ENCODE assay signal across 1 cellular context in the genomic region with DNA sequence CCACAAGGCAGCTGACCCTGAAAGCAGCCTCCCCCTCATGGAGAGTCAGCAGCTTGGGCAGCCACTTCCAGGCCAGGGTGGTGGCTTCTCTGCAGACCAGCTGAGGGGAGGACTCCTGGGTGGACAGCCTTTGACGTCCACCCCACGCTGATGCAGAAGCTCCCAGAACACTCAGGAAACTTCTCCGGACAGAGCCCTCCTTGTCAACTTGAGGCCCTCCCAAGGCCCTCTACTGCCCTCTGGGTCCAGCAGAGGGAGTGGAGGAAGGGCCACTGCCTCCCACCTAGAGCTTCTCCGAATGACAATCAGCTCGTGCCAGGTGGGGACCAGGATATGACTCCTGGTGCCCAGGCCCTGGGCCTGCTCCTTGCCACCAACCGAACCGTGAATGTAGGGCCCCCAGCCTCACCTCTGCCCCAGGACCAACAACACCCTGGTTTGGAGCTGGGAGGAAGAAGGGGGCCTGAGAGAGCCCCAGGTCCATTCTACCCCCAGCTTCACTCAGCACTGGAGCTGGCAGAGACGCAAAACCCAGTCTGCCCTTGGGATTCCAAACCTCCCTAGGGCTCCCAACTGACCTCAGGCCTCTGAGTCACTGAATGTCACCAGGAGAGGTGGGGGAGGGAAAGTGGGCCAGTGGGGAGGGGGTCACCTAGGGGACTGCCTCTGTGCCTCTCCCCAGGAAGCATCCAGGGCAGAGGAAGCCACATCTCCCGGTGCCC.
A peak's percentile ranks its signal among the peaks of the same experiment; 100 is the strongest.
TF ChIP-seq lines count a peak whose summit lies in the region.

No MANE protein-coding gene starts in this region.

TF ChIP-seq in liver, 16 proteins besides CTCF, POLR2A, EP300 and RAD21 (continued from another document):
- TF ChIP-seq REST (IDR thresholded peaks at IDR 0.05) (no peak), SP1 (IDR thresholded peaks at IDR 0.05) (no peak), RXRA (IDR thresholded peaks at IDR 0.05) (peak in 1 of 2 donors; percentile 43), YY1 (IDR thresholded peaks at IDR 0.05) (no peak), FOXA1 (IDR thresholded peaks at IDR 0.05) (no peak)
